ENCODE assay signal across 8 cellular contexts in genomic region chr5:140710899-140711552, GRCh38. TPM values are rescaled to one million over a fixed set of nuclear protein-coding genes. Genes with fewer than 3 reads are reported as not detected.
A peak's percentile ranks its signal among the peaks of the same experiment; 100 is the strongest.
DNase-seq lines count a peak whose midpoint lies in the region; ATAC-seq, FAIRE-seq and TF ChIP-seq lines count a peak whose summit lies in the region.

No MANE protein-coding gene starts in this region.

- DNase-seq in 8988T (peak; percentile 45), NCI-H2196 treated with DMSO at 0.1 percent for 48 hours (lab: John Stamatoyannopoulos, UW; ENCODE audit: unreplicated experiment) (peak; percentile 75), spleen (peak; percentile 90)
- DNase-seq in activated CD4-positive, CD25-positive, alpha-beta regulatory T cell treated with anti-CD3 and anti-CD28 coated beads, Interleukin-2, amount 50 U/mL, for 16 hours (ENCODE audit: low read depth, low spot score), result peak; percentile 81
- peak; percentile 93 for DNase-seq in central memory CD4-positive, alpha-beta T cell

- H3K4me1 ChIP-seq in spleen, result peaks cover 0 to 19% (median 11%) of the 10 kb centered on the region in 6 donors

- H3K4me3 ChIP-seq in spleen, result peak overlapping the region; percentile 52 to 84 (median 67)

- peak in 1 of 3 donors; percentile 15 for TF ChIP-seq POLR2A in spleen (IDR thresholded peaks at IDR 0.05)

- peak; percentile 98 for FAIRE-seq in islet of Langerhans (lab: Jason Lieb, UNC)

- intact Hi-C loops in spleen (cut with DNase I; ENCODE audit: low total_unique reads), result loop anchor here (10.0 kb wide), 1 partner anchor 336 kb away; no protein-coding TSS in a partner anchor

- H3K27me3 ChIP-seq in spleen (replicated peaks in 1 of 7), result no peaks in the 10 kb centered on the region

- ATAC-seq in GM18858 (IDR thresholded peaks at IDR 0.05; ENCODE audit: unreplicated experiment) (peak; percentile 85), HG03097 (IDR thresholded peaks at IDR 0.05; ENCODE audit: low FRiP score, unreplicated experiment) (peak; percentile 87)

- TF ChIP-seq CTCF in spleen (IDR thresholded peaks at IDR 0.05 in 8 of 11, conservative IDR thresholded peaks at IDR 0.05 in 3 of 11), result no peak

- peak overlapping the region; percentile 84 to 96 (median 92) for H3K27ac ChIP-seq in spleen

- no peaks in the 10 kb centered on the region for H3K9me3 ChIP-seq in spleen

- 0 to 1% (median 0%) methylated on average over 27 of the region's 27 CpGs for WGBS in spleen, 5 donors

- peaks cover 0 to 19% (median 9%) of the 10 kb centered on the region in 6 donors for H3K36me3 ChIP-seq in spleen

RNA-seq across cellular contexts. Expression of gene ZMAT2, which starts 10.8 kb away (rescaled TPM):
- 10 to 100 TPM; 34.4 to 52.3 (median 43.1) TPM for total RNA-seq in spleen
- 10 to 100 TPM; 44.1 to 80.3 (median 57.8) TPM for polyA plus RNA-seq in spleen

RNA-seq across cellular contexts. Expression of gene HARS2, which starts 19.8 kb away (rescaled TPM):
- total RNA-seq in spleen, result 10 to 100 TPM; 30.2 to 40.8 (median 37.2) TPM
- polyA plus RNA-seq in spleen, result 10 to 100 TPM; 16.5 to 26.1 (median 24.1) TPM

RNA-seq across cellular contexts. Expression of gene HARS1, which starts 19.9 kb away (rescaled TPM):
- 10 to 100 TPM; 41.9 to 53.9 (median 47.6) TPM for total RNA-seq in spleen
- polyA plus RNA-seq in spleen, result 10 to 100 TPM; 38.4 to 46.3 (median 45.5) TPM

RNA-seq across cellular contexts. Expression of gene DND1, which starts 37.6 kb away (rescaled TPM):
- total RNA-seq in spleen, result 1 to 10 TPM; 1.2 to 2.8 (median 1.8) TPM
- polyA plus RNA-seq in spleen, result 1 to 10 TPM; 2.2 to 4.7 (median 3.8) TPM

RNA-seq across cellular contexts. Expression of gene WDR55, which starts 46.3 kb away (rescaled TPM):
- 10 to 100 TPM; 23.0 to 30.8 (median 25.7) TPM for total RNA-seq in spleen
- 10 to 100 TPM; 14.2 to 25.6 (median 21.6) TPM for polyA plus RNA-seq in spleen

Comparison
In these comparisons a context has a peak if more than half of its experiments do, and no peak if none do; other contexts are left out.
1. Peak in every context shown above with its lines: DNase-seq, ATAC-seq, H3K4me3 ChIP-seq and H3K27ac ChIP-seq.